In the genomic region with DNA sequence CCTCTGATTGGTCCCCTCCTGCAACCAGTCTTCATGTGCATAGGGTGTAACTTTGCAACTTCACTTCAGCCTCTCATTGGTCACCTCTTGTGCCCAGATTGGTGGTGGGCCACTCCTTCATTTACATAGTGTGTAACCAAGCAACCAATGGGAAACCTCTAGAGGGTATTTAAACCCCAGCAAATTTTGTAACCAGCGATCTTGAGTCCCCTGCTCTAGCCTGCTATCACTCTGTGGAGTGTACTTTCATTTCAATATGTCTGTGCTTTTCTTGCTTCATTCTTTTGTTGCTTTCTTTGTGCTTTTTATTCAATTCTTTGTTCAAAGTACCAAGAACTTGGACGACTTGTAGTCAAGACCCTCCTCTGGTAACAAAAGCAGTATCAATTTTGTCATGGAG, we compare ENCODE assay signal across 38 cellular contexts.
"Had no signal": no experiment of that assay in that cellular context is flagged by ENCODE, and none has a peak within 500 bp of the region (broad histone marks: within the 10 kb centered on the region; RNA-seq: fewer than 3 reads in every experiment).

No MANE protein-coding gene starts in this region.

- H3K27ac Mint-ChIP-seq: activated naive CD4-positive, alpha-beta T cell treated with anti-CD3 and anti-CD28 coated beads for 36 hours; activated naive CD4-positive, alpha-beta T cell treated with anti-CD3 and anti-CD28 coated beads, Interleukin-2, amount 10 ng/mL, durations not matched to agents 7 days and 5 days; activated naive CD4-positive, alpha-beta T cell treated with anti-CD3 and anti-CD28 coated beads, Interleukin-2, amount 50 U/mL, for 24 hours; activated naive CD4-positive, alpha-beta T cell treated with anti-CD3 and anti-CD28 coated beads, Interleukin-2, amount 50 U/mL, for 72 hours; activated naive CD8-positive, alpha-beta T cell; activated naive CD8-positive, alpha-beta T cell treated with anti-CD3 and anti-CD28 coated beads, Interleukin-2, amount 10 ng/mL, durations not matched to agents 7 days and 5 days; activated naive CD8-positive, alpha-beta T cell treated with anti-CD3 and anti-CD28 coated beads, Interleukin-2, amount 50 U/mL, for 24 hours; activated T-cell treated with anti-CD3 and anti-CD28 coated beads, Interleukin-2, amount 50 U/mL, for 24 hours; activated T-helper 1 cell treated with anti-CD3 and anti-CD28 coated beads, Interleukin-12 subunit alpha, Interleukin-12 subunit beta, Interleukin-2, Interleukin-4 antibody, amounts not matched to agents 30 ng/mL and 10 ng/mL and 1 ng/mL, durations not matched to agents 14 hours and 24 hours and 36 hours; activated T-helper 17 cell treated with anti-CD3 and anti-CD28 coated beads, Interleukin-2, amount 50 U/mL, for 72 hours; activated T-helper 2 cell treated with anti-CD3 and anti-CD28 coated beads, Interferon-gamma antibody, Interleukin-2, Interleukin-4, amounts not matched to agents 10 μg/mL and 5 μg/mL and 100 μg/mL, durations not matched to agents 14 hours and 24 hours and 36 hours; brain had no signal

- DNase-seq: activated effector memory CD4-positive, alpha-beta T cell treated with anti-CD3 and anti-CD28 coated beads, Interleukin-2, amount 50 U/mL, for 16 hours; activated effector memory CD4-positive, alpha-beta T cell treated with Interleukin-2 at 50 U/mL for 16 hours; activated gamma-delta T cell; activated gamma-delta T cell treated with Interleukin-2 at 50 U/mL for 16 hours; activated naive CD4-positive, alpha-beta T cell; activated naive CD4-positive, alpha-beta T cell treated with anti-CD3 and anti-CD28 coated beads for 36 hours; activated naive CD4-positive, alpha-beta T cell treated with anti-CD3 and anti-CD28 coated beads, Interleukin-2, amount 10 ng/mL, durations not matched to agents 7 days and 5 days; activated naive CD4-positive, alpha-beta T cell treated with anti-CD3 and anti-CD28 coated beads, Interleukin-2, amount 50 U/mL, for 16 hours; activated naive CD4-positive, alpha-beta T cell treated with Interleukin-2 at 50 U/mL for 16 hours; activated naive CD8-positive, alpha-beta T cell treated with anti-CD3 and anti-CD28 coated beads, Interleukin-2, amount 10 ng/mL, durations not matched to agents 7 days and 5 days; activated naive CD8-positive, alpha-beta T cell treated with anti-CD3 and anti-CD28 coated beads, Interleukin-2, amount 50 U/mL, for 24 hours; activated T-cell treated with anti-CD3 and anti-CD28 coated beads for 4 hours; activated T-cell treated with anti-CD3 and anti-CD28 coated beads, Interleukin-2, amount 50 U/mL, for 24 hours; activated T-cell treated with anti-CD3 and anti-CD28 coated beads, Interleukin-2, amount 50 U/mL, for 4 hours; activated T-cell treated with anti-CD3 and anti-CD28 coated beads, Interleukin-2, amount 50 U/mL, for 48 hours; adrenal gland; amniotic stem cell; amygdala; anterior cingulate cortex; aorta; body of pancreas; brain microvascular endothelial cell; caudate nucleus; central memory CD4-positive, alpha-beta T cell; cerebellar nuclear complex had no signal

- H3K36me3 Mint-ChIP-seq: activated naive CD4-positive, alpha-beta T cell treated with anti-CD3 and anti-CD28 coated beads, Interleukin-2, amount 10 ng/mL, durations not matched to agents 7 days and 5 days; activated naive CD4-positive, alpha-beta T cell treated with anti-CD3 and anti-CD28 coated beads, Interleukin-2, amount 50 U/mL, for 24 hours; activated naive CD4-positive, alpha-beta T cell treated with anti-CD3 and anti-CD28 coated beads, Interleukin-2, amount 50 U/mL, for 72 hours; activated naive CD8-positive, alpha-beta T cell; activated naive CD8-positive, alpha-beta T cell treated with anti-CD3 and anti-CD28 coated beads, Interleukin-2, amount 10 ng/mL, durations not matched to agents 7 days and 5 days; brain had no signal

- H3K4me3 ChIP-seq: adrenal gland, ascending aorta, body of pancreas, breast epithelium, cardiac muscle cell had no signal

- H3K4me1 Mint-ChIP-seq: activated naive CD4-positive, alpha-beta T cell treated with anti-CD3 and anti-CD28 coated beads, Interleukin-2, amount 10 ng/mL, durations not matched to agents 7 days and 5 days; activated naive CD4-positive, alpha-beta T cell treated with anti-CD3 and anti-CD28 coated beads, Interleukin-2, amount 50 U/mL, for 24 hours; activated naive CD8-positive, alpha-beta T cell treated with anti-CD3 and anti-CD28 coated beads, Interleukin-2, amount 10 ng/mL, durations not matched to agents 7 days and 5 days; activated naive CD8-positive, alpha-beta T cell treated with anti-CD3 and anti-CD28 coated beads, Interleukin-2, amount 50 U/mL, for 24 hours; activated T-helper 17 cell treated with anti-CD3 and anti-CD28 coated beads, Interleukin-2, amount 50 U/mL, for 72 hours; brain; central memory CD8-positive, alpha-beta T cell had no signal

- H3K9me3 ChIP-seq: body of pancreas had no signal

- ATAC-seq: activated naive CD4-positive, alpha-beta T cell treated with anti-CD3 and anti-CD28 coated beads, Interleukin-2, amount 50 U/mL, for 72 hours; activated naive CD8-positive, alpha-beta T cell treated with anti-CD3 and anti-CD28 coated beads, Interleukin-2, amount 50 U/mL, for 24 hours; activated T-cell treated with anti-CD3 and anti-CD28 coated beads, Interleukin-2, amount 50 U/mL, for 4 hours; activated T-helper 17 cell treated with anti-CD3 and anti-CD28 coated beads, Interleukin-2, amount 50 U/mL, for 72 hours; body of pancreas had no signal

- H3K27me3 Mint-ChIP-seq: activated naive CD4-positive, alpha-beta T cell treated with anti-CD3 and anti-CD28 coated beads, Interleukin-2, amount 10 ng/mL, durations not matched to agents 7 days and 5 days; activated naive CD4-positive, alpha-beta T cell treated with anti-CD3 and anti-CD28 coated beads, Interleukin-2, amount 50 U/mL, for 24 hours; activated naive CD8-positive, alpha-beta T cell; activated naive CD8-positive, alpha-beta T cell treated with anti-CD3 and anti-CD28 coated beads, Interleukin-2, amount 10 ng/mL, durations not matched to agents 7 days and 5 days; activated naive CD8-positive, alpha-beta T cell treated with anti-CD3 and anti-CD28 coated beads, Interleukin-2, amount 50 U/mL, for 24 hours; activated T-cell treated with anti-CD3 and anti-CD28 coated beads, Interleukin-2, amount 50 U/mL, for 24 hours; activated T-helper 17 cell treated with anti-CD3 and anti-CD28 coated beads, Interleukin-2, amount 50 U/mL, for 72 hours; brain; central memory CD8-positive, alpha-beta T cell had no signal

- H3K27ac ChIP-seq: adrenal gland, ascending aorta, body of pancreas, brain microvascular endothelial cell, breast epithelium, cardiac muscle cell had no signal

- H3K27me3 ChIP-seq: adrenal gland, ascending aorta, body of pancreas, brain microvascular endothelial cell, breast epithelium, cardiac muscle cell had no signal

- H3K4me3 Mint-ChIP-seq: activated naive CD4-positive, alpha-beta T cell treated with anti-CD3 and anti-CD28 coated beads for 36 hours; activated naive CD4-positive, alpha-beta T cell treated with anti-CD3 and anti-CD28 coated beads, Interleukin-2, amount 10 ng/mL, durations not matched to agents 7 days and 5 days; activated naive CD4-positive, alpha-beta T cell treated with anti-CD3 and anti-CD28 coated beads, Interleukin-2, amount 50 U/mL, for 24 hours; activated naive CD8-positive, alpha-beta T cell; activated naive CD8-positive, alpha-beta T cell treated with anti-CD3 and anti-CD28 coated beads, Interleukin-2, amount 10 ng/mL, durations not matched to agents 7 days and 5 days; activated naive CD8-positive, alpha-beta T cell treated with anti-CD3 and anti-CD28 coated beads, Interleukin-2, amount 50 U/mL, for 24 hours; activated T-cell treated with anti-CD3 and anti-CD28 coated beads, Interleukin-2, amount 50 U/mL, for 24 hours; activated T-cell treated with anti-CD3 and anti-CD28 coated beads, Interleukin-2, amount 50 U/mL, for 4 hours; activated T-helper 1 cell treated with anti-CD3 and anti-CD28 coated beads, Interleukin-12 subunit alpha, Interleukin-12 subunit beta, Interleukin-2, Interleukin-4 antibody, amounts not matched to agents 30 ng/mL and 10 ng/mL and 1 ng/mL, durations not matched to agents 14 hours and 24 hours and 36 hours; activated T-helper 17 cell treated with anti-CD3 and anti-CD28 coated beads, Interleukin-2, amount 50 U/mL, for 72 hours; brain; central memory CD8-positive, alpha-beta T cell had no signal

- H3K36me3 ChIP-seq: adrenal gland, ascending aorta, brain microvascular endothelial cell, breast epithelium, cardiac muscle cell had no signal

- H3K9me3 Mint-ChIP-seq: activated naive CD8-positive, alpha-beta T cell treated with anti-CD3 and anti-CD28 coated beads, Interleukin-2, amount 10 ng/mL, durations not matched to agents 7 days and 5 days had no signal

- H3K4me1 ChIP-seq: adrenal gland, ascending aorta, body of pancreas, breast epithelium had no signal

- FAIRE-seq: astrocyte, bronchial epithelial cell had no signal
